14 cellular contexts compared by ENCODE assay signal in the genomic region with DNA sequence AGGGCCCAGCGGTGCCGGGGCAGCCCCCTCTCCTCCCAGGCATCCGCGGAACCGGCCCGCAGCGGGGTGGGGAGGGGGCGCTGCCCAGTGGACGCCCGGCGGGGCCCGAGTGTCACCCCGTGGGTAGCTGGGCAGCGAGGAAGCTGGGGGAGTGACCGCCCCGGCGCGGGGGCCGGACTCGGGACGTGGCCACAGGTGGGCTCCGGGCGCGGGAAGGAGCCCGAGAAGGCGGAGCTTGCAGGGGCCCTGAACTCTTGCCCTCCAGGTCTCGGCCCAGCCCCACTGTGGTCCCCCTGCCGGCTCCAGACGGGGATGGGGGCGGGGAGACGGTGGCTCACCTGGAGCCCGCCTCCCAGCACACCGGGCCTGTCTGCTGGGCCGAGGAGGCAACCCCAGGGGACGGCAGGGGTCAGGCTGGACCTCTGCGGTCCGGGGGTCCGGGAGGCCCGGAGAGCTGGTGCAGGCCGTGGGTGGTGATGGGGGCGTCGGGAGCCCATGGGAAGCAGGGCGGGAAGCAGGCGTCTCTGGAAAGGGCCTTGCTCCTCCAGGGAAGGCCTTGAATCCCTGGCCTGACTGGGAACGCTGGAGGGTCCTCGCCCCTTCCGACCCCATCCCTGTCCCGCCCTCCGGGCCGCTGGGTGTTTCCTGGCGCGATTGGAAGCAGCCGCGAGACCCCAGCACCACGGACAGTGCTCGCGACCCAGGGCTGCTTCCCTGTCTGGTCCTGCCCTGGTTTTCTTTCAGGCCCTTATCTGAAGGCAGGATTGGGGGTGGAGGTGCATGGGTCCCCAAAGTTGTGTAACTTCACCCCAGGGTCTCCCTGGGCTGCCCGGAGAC. TPM values are rescaled to one million over a fixed set of nuclear protein-coding genes. Genes with fewer than 3 reads are reported as not detected.
A peak's percentile ranks its signal among the peaks of the same experiment; 100 is the strongest.
DNase-seq lines count a peak whose midpoint lies in the region; ATAC-seq and TF ChIP-seq lines count a peak whose summit lies in the region.
"Had no signal": no experiment of that assay in that cellular context is flagged by ENCODE, and none has a peak within 500 bp of the region (broad histone marks: within the 10 kb centered on the region; RNA-seq: fewer than 3 reads in every experiment).

No MANE protein-coding gene starts in this region.

- H3K9me3 Mint-ChIP-seq in nephron progenitor cell, result no peaks in the 10 kb centered on the region
- H3K9me3 Mint-ChIP-seq: stimulated activated naive CD8-positive, alpha-beta T cell treated with anti-CD3 and anti-CD28 coated beads, Interleukin-15, Interleukin-2, amounts not matched to agents 100 ng/mL and 50 ng/mL, for 24 hours had no signal

- H3K4me2 ChIP-seq in DND-41 (ENCODE audit: insufficient read depth, low read length), result no peak overlapping the region

- no peak for TF ChIP-seq POLR2A in NB4 (IDR thresholded peaks at IDR 0.05; ENCODE audit: extremely low read depth, insufficient read length)

- peaks cover 4% of the 10 kb centered on the region for H3K27me3 ChIP-seq in DND-41 (ENCODE audit: insufficient read depth, low read length, poor library complexity)

- H3K27ac Mint-ChIP-seq in nephron progenitor cell, result no peak overlapping the region
- H3K27ac Mint-ChIP-seq: stimulated activated naive CD8-positive, alpha-beta T cell treated with anti-CD3 and anti-CD28 coated beads, Interleukin-15, Interleukin-2, amounts not matched to agents 100 ng/mL and 50 ng/mL, for 24 hours had no signal

- DNase-seq in DND-41 (peak; percentile 10), NB4 (ENCODE audit: low read depth) (peak; percentile 37), dermis blood vessel endothelial cell (peak; percentile 23), nephron progenitor cell (peak; percentile 70), NCI-H1417 treated with DMSO at 0.1 percent for 48 hours (lab: John Stamatoyannopoulos, UW) (no peak), NCI-H146 (lab: John Stamatoyannopoulos, UW) (no peak), NCI-H1092 treated with DMSO at 0.1 percent for 48 hours (lab: John Stamatoyannopoulos, UW) (no peak), activated gamma-delta T cell (lab: John Stamatoyannopoulos, UW) (no peak)
- DNase-seq: activated CD4-positive, alpha-beta T cell treated with anti-CD3 and anti-CD28 coated beads for 4 hours; left ventricle myocardium superior; ovary had no signal

- H3K4me3 Mint-ChIP-seq in nephron progenitor cell, result no peak overlapping the region
- H3K4me3 Mint-ChIP-seq: stimulated activated naive CD8-positive, alpha-beta T cell treated with anti-CD3 and anti-CD28 coated beads, Interleukin-15, Interleukin-2, amounts not matched to agents 100 ng/mL and 50 ng/mL, for 24 hours had no signal

- no peak overlapping the region for H2AFZ ChIP-seq in DND-41 (ENCODE audit: low read depth, low read length)

- peaks cover 3% of the 10 kb centered on the region for H3K9me3 ChIP-seq in DND-41 (ENCODE audit: insufficient read depth, low read length, severe bottlenecking)
- H3K9me3 ChIP-seq: ovary had no signal

- TF ChIP-seq CTCF in DND-41 (IDR thresholded peaks at IDR 0.05; ENCODE audit: borderline replicate concordance, extremely low read depth, low read length, poor library complexity, severe bottlenecking) (no peak), NB4 (IDR thresholded peaks at IDR 0.05; ENCODE audit: low read depth, low read length) (no peak), nephron progenitor cell (IDR thresholded peaks at IDR 0.05) (no peak)

- peaks cover 8% of the 10 kb centered on the region for H3K4me1 ChIP-seq in DND-41 (ENCODE audit: insufficient read depth, low read length)

- H3K36me3 Mint-ChIP-seq in nephron progenitor cell (ENCODE audit: low read depth), result no peaks in the 10 kb centered on the region

- no peaks in the 10 kb centered on the region for H3K36me3 ChIP-seq in DND-41 (ENCODE audit: insufficient read depth, low read length)
- H3K36me3 ChIP-seq: ovary had no signal

- peaks cover 4% of the 10 kb centered on the region; the same call in 1 of the 2 replicates for H4K20me1 ChIP-seq in DND-41 (ENCODE audit: insufficient read depth, low read length)

- ATAC-seq in DND-41 (ENCODE audit: insufficient read depth, low read depth), result no peak
- ATAC-seq: left ventricle myocardium superior had no signal

- H3K79me2 ChIP-seq in DND-41 (ENCODE audit: insufficient read depth, low read length), result no peaks in the 10 kb centered on the region

- peaks cover 48% of the 10 kb centered on the region for H3K27me3 Mint-ChIP-seq in nephron progenitor cell (ENCODE audit: low read depth, poor library complexity)

- no peak overlapping the region for H3K4me3 ChIP-seq in DND-41 (ENCODE audit: low read depth in 1 of 2, low read length in 2 of 2)
- H3K4me3 ChIP-seq in NB4 (ENCODE audit: low read depth, low read length), result no peak overlapping the region
- H3K4me3 ChIP-seq: ovary, SK-N-MC had no signal

- peaks cover 35% of the 10 kb centered on the region for H3K4me1 Mint-ChIP-seq in nephron progenitor cell

- no peak overlapping the region for H3K27ac ChIP-seq in DND-41 (ENCODE audit: low read length)
- H3K27ac ChIP-seq: HL-60, ovary, SK-N-MC had no signal

- H3K9ac ChIP-seq in DND-41 (ENCODE audit: low read depth, low read length), result no peak overlapping the region

RNA-seq across cellular contexts. Expression of a gene that starts 1.9 kb away (rescaled TPM):
- 0.34 and 0.37 TPM in 2 replicates for total RNA-seq in dermis blood vessel endothelial cell
- total RNA-seq: left ventricle myocardium superior had no signal

Comparison
In these comparisons a context has a peak if more than half of its experiments do, and no peak if none do; other contexts are left out.
1. DNase-seq: peak in DND-41 (single experiment), NB4 (single experiment), dermis blood vessel endothelial cell (single experiment) and nephron progenitor cell (single experiment); none in NCI-H1417 treated with DMSO at 0.1 percent for 48 hours (single experiment), NCI-H146 (single experiment), NCI-H1092 treated with DMSO at 0.1 percent for 48 hours (single experiment) and activated gamma-delta T cell (single experiment).